1 cellular context compared by ENCODE assay signal in genomic region chr20:58418949-58419748, GRCh38.
TF ChIP-seq lines count a peak whose summit lies in the region.

No MANE protein-coding gene starts in this region.

TF ChIP-seq in GM23338, 12 proteins besides CTCF, POLR2A, EP300 and RAD21 (continued from another document):
- TF ChIP-seq EZH2 (IDR thresholded peaks at IDR 0.05; ENCODE audit: low read depth, unreplicated experiment) (no peak), ZNF462 (CRISPR knock-in tag; IDR thresholded peaks at IDR 0.05) (no peak), POLR2AphosphoS5 (IDR thresholded peaks at IDR 0.05; ENCODE audit: low read depth) (no peak), NANOG (IDR thresholded peaks at IDR 0.05; ENCODE audit: borderline replicate concordance) (no peak)
